ENCODE assay signal across 15 cellular contexts in genomic region chr16:78791011-78791410, GRCh38.
DNase-seq lines count a peak whose midpoint lies in the region; ATAC-seq and TF ChIP-seq lines count a peak whose summit lies in the region.
"Had no signal": no experiment of that assay in that cellular context is flagged by ENCODE, and none has a peak within 500 bp of the region (broad histone marks: within the 10 kb centered on the region; RNA-seq: fewer than 3 reads in every experiment).

No MANE protein-coding gene starts in this region.

- peaks cover 44% of the 10 kb centered on the region for H3K4me1 Mint-ChIP-seq in activated CD4-positive, alpha-beta T cell treated with anti-CD3 and anti-CD28 coated beads for 36 hours
- H3K4me1 Mint-ChIP-seq in natural killer cell treated with Interleukin-12 subunit alpha and Interleukin-12 subunit beta and Interleukin-15 and Interleukin-18, amount 100 ng/mL, for 72 hours (ENCODE audit: low read depth in 2 of 2), result peaks cover 19 to 33% of the 10 kb centered on the region in 2 donors
- peaks cover 17 to 34% of the 10 kb centered on the region in 2 donors for H3K4me1 Mint-ChIP-seq in natural killer cell
- H3K4me1 Mint-ChIP-seq in effector memory CD8-positive, alpha-beta T cell (ENCODE audit: low read depth in 2 of 2), result peaks cover 14 to 34% of the 10 kb centered on the region in 2 donors

- intact Hi-C loops in activated CD4-positive, alpha-beta T cell treated with anti-CD3 and anti-CD28 coated beads for 36 hours (cut with DNase I, micrococcal nuclease), result loop anchor here in 1 of 2 experiments (2.0 kb wide), 1 partner anchor 104 kb away; no protein-coding TSS in a partner anchor
- intact Hi-C loops in natural killer cell (cut with micrococcal nuclease) (no loop called here), OCI-LY7 (cut with micrococcal nuclease; ENCODE audit: unreplicated experiment) (no loop called here)

- DNase-seq in activated CD4-positive, alpha-beta T cell treated with anti-CD3 and anti-CD28 coated beads for 36 hours, result no peak
- DNase-seq in activated CD4-positive, alpha-beta T cell treated with anti-CD3 and anti-CD28 coated beads for 1 hour, result no peak
- DNase-seq in natural killer cell treated with Interleukin-12 subunit alpha and Interleukin-12 subunit beta and Interleukin-15 and Interleukin-18, amount 100 ng/mL, for 72 hours (ENCODE audit: low spot score), result no peak
- DNase-seq in natural killer cell (no peak), OCI-LY7 (ENCODE audit: low spot score) (no peak), brain microvascular endothelial cell (no peak), NCI-H187 (lab: John Stamatoyannopoulos, UW) (no peak)
- DNase-seq in effector memory CD8-positive, alpha-beta T cell, result no peak
- DNase-seq: 8988T; CD8-positive, alpha-beta memory T cell; GOT3; NCI-H1092 treated with DMSO at 0.1 percent for 48 hours; NCI-H1694 had no signal

- no peaks in the 10 kb centered on the region for H3K9me3 Mint-ChIP-seq in activated CD4-positive, alpha-beta T cell treated with anti-CD3 and anti-CD28 coated beads for 36 hours (ENCODE audit: low read depth)
- H3K9me3 Mint-ChIP-seq in natural killer cell treated with Interleukin-12 subunit alpha and Interleukin-12 subunit beta and Interleukin-15 and Interleukin-18, amount 100 ng/mL, for 72 hours, result no peaks in the 10 kb centered on the region
- H3K9me3 Mint-ChIP-seq in natural killer cell, result no peaks in the 10 kb centered on the region
- H3K9me3 Mint-ChIP-seq in effector memory CD8-positive, alpha-beta T cell, result no peaks in the 10 kb centered on the region
- H3K9me3 Mint-ChIP-seq: CD8-positive, alpha-beta memory T cell had no signal

- no peaks in the 10 kb centered on the region for H3K27me3 ChIP-seq in brain microvascular endothelial cell (replicated peaks)
- H3K27me3 ChIP-seq: BLaER1 had no signal

- POLR2A ChIA-PET in activated CD4-positive, alpha-beta T cell treated with anti-CD3 and anti-CD28 coated beads for 36 hours (lab: Charles Lee), result interaction anchor here (1.6 kb wide), 1 partner anchor 13 kb away, joined by 8 read pairs; no protein-coding TSS in a partner anchor
- POLR2A ChIA-PET in OCI-LY7 (lab: Charles Lee), result no interaction called here

- H3K4me3 ChIP-seq in OCI-LY7 (ENCODE audit: low read depth, low read length, poor library complexity, severe bottlenecking) (no peak overlapping the region), brain microvascular endothelial cell (ENCODE audit: low read depth, low read length) (no peak overlapping the region)
- H3K4me3 ChIP-seq: BLaER1 had no signal

- H3K36me3 ChIP-seq in OCI-LY7 (ENCODE audit: insufficient read depth, low read length), result no peaks in the 10 kb centered on the region
- H3K36me3 ChIP-seq in brain microvascular endothelial cell (replicated peaks), result no peaks in the 10 kb centered on the region
- H3K36me3 ChIP-seq: BLaER1 had no signal

- CTCF ChIA-PET in activated CD4-positive, alpha-beta T cell treated with anti-CD3 and anti-CD28 coated beads for 36 hours (lab: Charles Lee), result interaction anchor here (0.6 kb wide), 1 partner anchor 285 kb away, joined by 3 read pairs; no protein-coding TSS in a partner anchor
- CTCF ChIA-PET in OCI-LY7 (lab: Charles Lee; ENCODE audit: unreplicated experiment), result no interaction called here

- no peak overlapping the region for H3K4me3 Mint-ChIP-seq in activated CD4-positive, alpha-beta T cell treated with anti-CD3 and anti-CD28 coated beads for 36 hours
- H3K4me3 Mint-ChIP-seq in natural killer cell treated with Interleukin-12 subunit alpha and Interleukin-12 subunit beta and Interleukin-15 and Interleukin-18, amount 100 ng/mL, for 72 hours, result peak overlapping the region; percentile 54
- H3K4me3 Mint-ChIP-seq in natural killer cell, result no peak overlapping the region
- peak overlapping the region in 1 of 2 donors; percentile 44 for H3K4me3 Mint-ChIP-seq in effector memory CD8-positive, alpha-beta T cell
- H3K4me3 Mint-ChIP-seq: CD8-positive, alpha-beta memory T cell had no signal

- H3K9me3 ChIP-seq in OCI-LY7 (ENCODE audit: low read length), result no peaks in the 10 kb centered on the region
- H3K9me3 ChIP-seq: BLaER1 had no signal

- H3K36me3 Mint-ChIP-seq in activated CD4-positive, alpha-beta T cell treated with anti-CD3 and anti-CD28 coated beads for 36 hours (ENCODE audit: low read depth), result peaks cover 2% of the 10 kb centered on the region
- H3K36me3 Mint-ChIP-seq in natural killer cell treated with Interleukin-12 subunit alpha and Interleukin-12 subunit beta and Interleukin-15 and Interleukin-18, amount 100 ng/mL, for 72 hours, result no peaks in the 10 kb centered on the region
- no peaks in the 10 kb centered on the region for H3K36me3 Mint-ChIP-seq in natural killer cell
- H3K36me3 Mint-ChIP-seq in effector memory CD8-positive, alpha-beta T cell (ENCODE audit: insufficient read depth), result no peaks in the 10 kb centered on the region
- H3K36me3 Mint-ChIP-seq: CD8-positive, alpha-beta memory T cell had no signal

- no peak overlapping the region for H2AFZ ChIP-seq in OCI-LY7 (ENCODE audit: low read length)

- no peaks in the 10 kb centered on the region for H3K79me2 ChIP-seq in OCI-LY7 (ENCODE audit: insufficient read depth, low read depth, low read length)

- H3K4me1 ChIP-seq in OCI-LY7 (ENCODE audit: insufficient read depth, low read length, poor library complexity, severe bottlenecking), result no peaks in the 10 kb centered on the region
- H3K4me1 ChIP-seq: BLaER1 had no signal

- TF ChIP-seq CTCF in natural killer cell (IDR thresholded peaks at IDR 0.05), result no peak
- no peak for TF ChIP-seq CTCF in OCI-LY7 (conservative IDR thresholded peaks at IDR 0.05; ENCODE audit: low read length)
- TF ChIP-seq CTCF in brain microvascular endothelial cell (IDR thresholded peaks at IDR 0.05; ENCODE audit: low read depth, low read length, missing control alignments), result no peak

- in situ Hi-C loops in brain microvascular endothelial cell (cut with HindIII; ENCODE audit: low pct_ligation_motif_present, low sequenced_read_pairs), result no loop called here

- peak overlapping the region; percentile 82 for H3K27ac Mint-ChIP-seq in activated CD4-positive, alpha-beta T cell treated with anti-CD3 and anti-CD28 coated beads for 36 hours
- H3K27ac Mint-ChIP-seq in natural killer cell treated with Interleukin-12 subunit alpha and Interleukin-12 subunit beta and Interleukin-15 and Interleukin-18, amount 100 ng/mL, for 72 hours, result peak overlapping the region; percentile 65 to 73
- no peak overlapping the region for H3K27ac Mint-ChIP-seq in natural killer cell
- H3K27ac Mint-ChIP-seq in effector memory CD8-positive, alpha-beta T cell, result peak overlapping the region; percentile 62 to 90

- no peaks in the 10 kb centered on the region for H3K9me2 ChIP-seq in OCI-LY7 (ENCODE audit: insufficient read depth, low read length)

- no peaks in the 10 kb centered on the region for H3K27me3 Mint-ChIP-seq in activated CD4-positive, alpha-beta T cell treated with anti-CD3 and anti-CD28 coated beads for 36 hours
- H3K27me3 Mint-ChIP-seq in natural killer cell treated with Interleukin-12 subunit alpha and Interleukin-12 subunit beta and Interleukin-15 and Interleukin-18, amount 100 ng/mL, for 72 hours, result peaks cover 0 to 3% of the 10 kb centered on the region in 2 donors
- no peaks in the 10 kb centered on the region for H3K27me3 Mint-ChIP-seq in natural killer cell (ENCODE audit: low read depth in 2 of 2)
- no peaks in the 10 kb centered on the region for H3K27me3 Mint-ChIP-seq in effector memory CD8-positive, alpha-beta T cell
- H3K27me3 Mint-ChIP-seq: CD8-positive, alpha-beta memory T cell had no signal

- H3K4me2 ChIP-seq in OCI-LY7 (ENCODE audit: low read length), result no peak overlapping the region
- H3K4me2 ChIP-seq: BLaER1, KMS-11 had no signal

- H4K20me1 ChIP-seq in OCI-LY7 (ENCODE audit: insufficient read depth, low read length), result no peaks in the 10 kb centered on the region
- H4K20me1 ChIP-seq: BLaER1 had no signal

- BruUV-seq in OCI-LY7 (replicated peaks; lab: Mats Ljungman, UMichigan), result no TSS peak

- no peak overlapping the region for H3K27ac ChIP-seq in OCI-LY7 (ENCODE audit: low read depth, low read length, poor library complexity, severe bottlenecking)
- no peak overlapping the region for H3K27ac ChIP-seq in brain microvascular endothelial cell
- H3K27ac ChIP-seq: BLaER1, KMS-11 had no signal

- peak; percentile 36 for ATAC-seq in activated CD4-positive, alpha-beta T cell treated with anti-CD3 and anti-CD28 coated beads for 36 hours
- no peak for ATAC-seq in natural killer cell treated with Interleukin-12 subunit alpha and Interleukin-12 subunit beta and Interleukin-15 and Interleukin-18, amount 100 ng/mL, for 72 hours
- no peak for ATAC-seq in natural killer cell
- ATAC-seq in effector memory CD8-positive, alpha-beta T cell (replicated peaks), result no peak

Comparison
In these comparisons a context has a peak if more than half of its experiments do, and no peak if none do; other contexts are left out.
1. H3K27ac Mint-ChIP-seq: peak in activated CD4-positive, alpha-beta T cell treated with anti-CD3 and anti-CD28 coated beads for 36 hours (single experiment), natural killer cell treated with Interleukin-12 subunit alpha and Interleukin-12 subunit beta and Interleukin-15 and Interleukin-18, amount 100 ng/mL, for 72 hours (2 of 2) and effector memory CD8-positive, alpha-beta T cell (2 of 2); none in natural killer cell (0 of 2).